Comparison of ENCODE assay signal across 7 cellular contexts in genomic region chr7:149662591-149663095, GRCh38.
A peak's percentile ranks its signal among the peaks of the same experiment; 100 is the strongest.
DNase-seq lines count a peak whose midpoint lies in the region; ATAC-seq and TF ChIP-seq lines count a peak whose summit lies in the region.

No MANE protein-coding gene starts in this region.

- H2BK5ac ChIP-seq in H9 (ENCODE audit: insufficient read length, low read length), result no peak overlapping the region

- H3K27me3 Mint-ChIP-seq in H9 (ENCODE audit: low read depth), result peaks cover 39% of the 10 kb centered on the region
- peaks cover 17% of the 10 kb centered on the region for H3K27me3 Mint-ChIP-seq in memory B cell

- H3K4me3 Mint-ChIP-seq in H9, result 0 out of 5 replicates have a peak overlapping the region, but pooled peaks of 1 of the 2 experiments have one; percentile 5
- H3K4me3 Mint-ChIP-seq in memory B cell, result no peak overlapping the region

- no peak overlapping the region for H2BK12ac ChIP-seq in H9 (ENCODE audit: insufficient read length, low read depth, low read length)

- H2AFZ ChIP-seq in H9 (ENCODE audit: low read length), result no peak overlapping the region

- peak overlapping the region in 2 of 3 experiments; percentile 34 to 57; a peak in 2 of 7 replicates for H3K27ac Mint-ChIP-seq in H9
- no peak overlapping the region for H3K27ac Mint-ChIP-seq in memory B cell

- H3K79me2 ChIP-seq in H9 (ENCODE audit: insufficient read depth, low read length), result no peaks in the 10 kb centered on the region

- peaks cover 14% of the 10 kb centered on the region in 2 experiments for H3K4me1 Mint-ChIP-seq in H9
- no peaks in the 10 kb centered on the region for H3K4me1 Mint-ChIP-seq in memory B cell

- no peak overlapping the region for H3K18ac ChIP-seq in H9 (ENCODE audit: insufficient read length, low read depth, low read length)

- no peaks in the 10 kb centered on the region for H3K9me3 ChIP-seq in H9 (ENCODE audit: control insufficient read depth, low read depth, low read length)

- H2BK20ac ChIP-seq in H9 (ENCODE audit: low read depth, low read length, poor library complexity, severe bottlenecking), result no peak overlapping the region

- H2BK15ac ChIP-seq in H9 (ENCODE audit: low read depth, low read length), result no peak overlapping the region

- H3K9me3 Mint-ChIP-seq in H9, result peaks cover 0 to 16% of the 10 kb centered on the region in 2 experiments; a peak in 2 of 5 replicates
- H3K9me3 Mint-ChIP-seq in memory B cell, result peaks cover 8% of the 10 kb centered on the region

- H3K4ac ChIP-seq in H9 (ENCODE audit: low read depth, low read length), result no peak overlapping the region

- no CpG with 5 or more reads among the region's 5 CpGs for WGBS in H9 (ENCODE audit: extremely low coverage, insufficient read length, low lambda C conversion rate)

- no peaks in the 10 kb centered on the region; a peak in 1 of 7 replicates for H3K36me3 Mint-ChIP-seq in H9 (ENCODE audit: insufficient read depth in 1 of 3, low read depth in 3 of 3)
- no peaks in the 10 kb centered on the region for H3K36me3 Mint-ChIP-seq in memory B cell

- TF ChIP-seq CTCF in GM12872 (IDR thresholded peaks at IDR 0.05; ENCODE audit: insufficient read depth, low read depth, low read length) (peak; percentile 78), H9 (conservative IDR thresholded peaks at IDR 0.05) (peak; percentile 88)

- no peak overlapping the region for H3K23ac ChIP-seq in H9 (ENCODE audit: insufficient read length, low read depth, low read length)

- H3K4me1 ChIP-seq in H9 (ENCODE audit: insufficient read depth, low read length), result no peaks in the 10 kb centered on the region

- H4K20me1 ChIP-seq in H9 (ENCODE audit: control insufficient read depth, insufficient read depth, insufficient read length), result no peaks in the 10 kb centered on the region

- no peaks in the 10 kb centered on the region for H3K23me2 ChIP-seq in H9 (ENCODE audit: insufficient read length, low read depth, low read length, poor library complexity, severe bottlenecking)

- H3K14ac ChIP-seq in H9 (ENCODE audit: insufficient read depth, low read length), result no peak overlapping the region; the same call in 1 of the 2 replicates

- H2AK5ac ChIP-seq in H9 (ENCODE audit: insufficient read length, low read length), result no peak overlapping the region

- H3K4me2 ChIP-seq in H9 (ENCODE audit: insufficient read depth, insufficient read length, low read length), result no peak overlapping the region

- peak; percentile 93 for DNase-seq in H9
- peak; percentile 92 for DNase-seq in NCI-H1694 (lab: John Stamatoyannopoulos, UW)
- DNase-seq in activated CD4-positive, alpha-beta T cell treated with anti-CD3 and anti-CD28 coated beads for 4 hours, result peak; percentile 53 to 64
- DNase-seq in dermis microvascular lymphatic vessel endothelial cell (ENCODE audit: low read depth in 2 of 2), result peak; percentile 44 to 64
- peak; percentile 15 to 48 for DNase-seq in memory B cell (ENCODE audit: low spot score in 2 of 2)
- DNase-seq in stimulated activated CD8-positive, alpha-beta memory T cell treated with anti-CD3 and anti-CD28 coated beads, Interleukin-4, amount 100 ng/mL, for 48 hours, result peak; percentile 86

- no peak overlapping the region for H3K27ac ChIP-seq in H9 (ENCODE audit: insufficient read length, low read depth, low read length)

- H4K5ac ChIP-seq in H9 (ENCODE audit: insufficient read length, low read depth, low read length), result no peak overlapping the region

- no peak overlapping the region for H4K91ac ChIP-seq in H9 (ENCODE audit: insufficient read length, low read depth, low read length)

- no peaks in the 10 kb centered on the region for H3K79me1 ChIP-seq in H9 (ENCODE audit: insufficient read depth, low read depth, low read length, poor library complexity, severe bottlenecking)

- no peak overlapping the region for H2BK120ac ChIP-seq in H9 (ENCODE audit: low read depth, low read length, poor library complexity, severe bottlenecking)

- H4K8ac ChIP-seq in H9 (replicated peaks; ENCODE audit: insufficient read length, low read depth, low read length), result no peak overlapping the region

- H3K9ac ChIP-seq in H9 (ENCODE audit: extremely low read depth, insufficient read length, low read length), result no peak overlapping the region

- H3K27me3 ChIP-seq in H9 (ENCODE audit: insufficient read depth, low read length), result no peaks in the 10 kb centered on the region

- H3K56ac ChIP-seq in H9 (ENCODE audit: insufficient read length, low read depth, low read length), result no peak overlapping the region

- ATAC-seq in memory B cell (ENCODE audit: low read depth), result peak; percentile 67

- H3T11ph ChIP-seq in H9 (ENCODE audit: low read length), result no peak overlapping the region

Comparison
In these comparisons a context has a peak if more than half of its experiments do, and no peak if none do; other contexts are left out.
1. DNase-seq: peak in every context shown above with its lines; median percentile 93 in H9; 92 in NCI-H1694; 86 in stimulated activated CD8-positive, alpha-beta memory T cell treated with anti-CD3 and anti-CD28 coated beads, Interleukin-4, amount 100 ng/mL, for 48 hours; 58 in activated CD4-positive, alpha-beta T cell treated with anti-CD3 and anti-CD28 coated beads for 4 hours; 54 in dermis microvascular lymphatic vessel endothelial cell; 32 in memory B cell.